1 cellular context compared by ENCODE assay signal in the genomic region with DNA sequence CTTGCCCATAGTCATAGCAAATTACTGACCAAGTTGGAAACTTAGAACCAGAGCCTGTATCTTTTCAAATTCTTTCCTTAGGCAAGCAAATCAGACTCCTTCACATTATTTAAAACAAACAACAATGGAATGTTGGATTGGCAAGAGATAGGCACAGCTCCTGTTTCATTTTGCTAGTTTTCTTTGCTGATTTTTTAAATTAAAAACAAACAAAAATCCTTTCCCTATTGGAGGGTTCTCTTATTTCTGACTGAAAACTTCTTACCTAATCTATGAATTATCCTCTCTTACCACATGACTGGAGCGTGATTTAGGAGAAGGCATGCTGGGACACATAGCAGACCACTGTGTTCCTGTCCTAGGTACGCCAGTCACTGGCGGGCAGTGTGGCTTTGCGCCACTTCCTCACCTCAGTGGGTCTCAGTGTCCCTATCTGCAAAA.
TF ChIP-seq lines count a peak whose summit lies in the region.

No MANE protein-coding gene starts in this region.

TF ChIP-seq in GM23338, 12 proteins besides CTCF, POLR2A, EP300 and RAD21 (continued from another document):
- TF ChIP-seq, protein P1, sequence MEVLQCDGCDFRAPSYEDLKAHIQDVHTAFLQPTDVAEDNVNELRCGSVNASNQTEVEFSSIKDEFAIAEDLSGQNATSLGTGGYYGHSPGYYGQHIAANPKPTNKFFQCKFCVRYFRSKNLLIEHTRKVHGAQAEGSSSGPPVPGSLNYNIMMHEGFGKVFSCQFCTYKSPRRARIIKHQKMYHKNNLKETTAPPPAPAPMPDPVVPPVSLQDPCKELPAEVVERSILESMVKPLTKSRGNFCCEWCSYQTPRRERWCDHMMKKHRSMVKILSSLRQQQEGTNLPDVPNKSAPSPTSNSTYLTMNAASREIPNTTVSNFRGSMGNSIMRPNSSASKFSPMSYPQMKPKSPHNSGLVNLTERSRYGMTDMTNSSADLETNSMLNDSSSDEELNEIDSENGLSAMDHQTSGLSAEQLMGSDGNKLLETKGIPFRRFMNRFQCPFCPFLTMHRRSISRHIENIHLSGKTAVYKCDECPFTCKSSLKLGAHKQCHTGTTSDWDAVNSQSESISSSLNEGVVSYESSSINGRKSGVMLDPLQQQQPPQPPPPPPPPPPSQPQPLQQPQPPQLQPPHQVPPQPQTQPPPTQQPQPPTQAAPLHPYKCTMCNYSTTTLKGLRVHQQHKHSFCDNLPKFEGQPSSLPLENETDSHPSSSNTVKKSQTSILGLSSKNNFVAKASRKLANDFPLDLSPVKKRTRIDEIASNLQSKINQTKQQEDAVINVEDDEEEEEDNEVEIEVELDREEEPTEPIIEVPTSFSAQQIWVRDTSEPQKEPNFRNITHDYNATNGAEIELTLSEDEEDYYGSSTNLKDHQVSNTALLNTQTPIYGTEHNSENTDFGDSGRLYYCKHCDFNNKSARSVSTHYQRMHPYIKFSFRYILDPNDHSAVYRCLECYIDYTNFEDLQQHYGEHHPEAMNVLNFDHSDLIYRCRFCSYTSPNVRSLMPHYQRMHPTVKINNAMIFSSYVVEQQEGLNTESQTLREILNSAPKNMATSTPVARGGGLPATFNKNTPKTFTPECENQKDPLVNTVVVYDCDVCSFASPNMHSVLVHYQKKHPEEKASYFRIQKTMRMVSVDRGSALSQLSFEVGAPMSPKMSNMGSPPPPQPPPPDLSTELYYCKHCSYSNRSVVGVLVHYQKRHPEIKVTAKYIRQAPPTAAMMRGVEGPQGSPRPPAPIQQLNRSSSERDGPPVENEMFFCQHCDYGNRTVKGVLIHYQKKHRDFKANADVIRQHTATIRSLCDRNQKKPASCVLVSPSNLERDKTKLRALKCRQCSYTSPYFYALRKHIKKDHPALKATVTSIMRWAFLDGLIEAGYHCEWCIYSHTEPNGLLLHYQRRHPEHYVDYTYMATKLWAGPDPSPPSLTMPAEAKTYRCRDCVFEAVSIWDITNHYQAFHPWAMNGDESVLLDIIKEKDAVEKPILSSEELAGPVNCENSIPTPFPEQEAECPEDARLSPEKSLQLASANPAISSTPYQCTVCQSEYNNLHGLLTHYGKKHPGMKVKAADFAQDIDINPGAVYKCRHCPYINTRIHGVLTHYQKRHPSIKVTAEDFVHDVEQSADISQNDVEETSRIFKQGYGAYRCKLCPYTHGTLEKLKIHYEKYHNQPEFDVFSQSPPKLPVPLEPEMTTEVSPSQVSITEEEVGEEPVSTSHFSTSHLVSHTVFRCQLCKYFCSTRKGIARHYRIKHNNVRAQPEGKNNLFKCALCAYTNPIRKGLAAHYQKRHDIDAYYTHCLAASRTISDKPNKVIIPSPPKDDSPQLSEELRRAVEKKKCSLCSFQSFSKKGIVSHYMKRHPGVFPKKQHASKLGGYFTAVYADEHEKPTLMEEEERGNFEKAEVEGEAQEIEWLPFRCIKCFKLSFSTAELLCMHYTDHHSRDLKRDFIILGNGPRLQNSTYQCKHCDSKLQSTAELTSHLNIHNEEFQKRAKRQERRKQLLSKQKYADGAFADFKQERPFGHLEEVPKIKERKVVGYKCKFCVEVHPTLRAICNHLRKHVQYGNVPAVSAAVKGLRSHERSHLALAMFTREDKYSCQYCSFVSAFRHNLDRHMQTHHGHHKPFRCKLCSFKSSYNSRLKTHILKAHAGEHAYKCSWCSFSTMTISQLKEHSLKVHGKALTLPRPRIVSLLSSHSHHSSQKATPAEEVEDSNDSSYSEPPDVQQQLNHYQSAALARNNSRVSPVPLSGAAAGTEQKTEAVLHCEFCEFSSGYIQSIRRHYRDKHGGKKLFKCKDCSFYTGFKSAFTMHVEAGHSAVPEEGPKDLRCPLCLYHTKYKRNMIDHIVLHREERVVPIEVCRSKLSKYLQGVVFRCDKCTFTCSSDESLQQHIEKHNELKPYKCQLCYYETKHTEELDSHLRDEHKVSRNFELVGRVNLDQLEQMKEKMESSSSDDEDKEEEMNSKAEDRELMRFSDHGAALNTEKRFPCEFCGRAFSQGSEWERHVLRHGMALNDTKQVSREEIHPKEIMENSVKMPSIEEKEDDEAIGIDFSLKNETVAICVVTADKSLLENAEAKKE (CRISPR knock-in tag; IDR thresholded peaks at IDR 0.05), result no peak
- no peak for TF ChIP-seq ZNF331 (CRISPR knock-in tag; IDR thresholded peaks at IDR 0.05; ENCODE audit: low read depth)
- TF ChIP-seq EZH2phosphoT487 (IDR thresholded peaks at IDR 0.05; ENCODE audit: unreplicated experiment), result no peak
- TF ChIP-seq, protein P2, sequence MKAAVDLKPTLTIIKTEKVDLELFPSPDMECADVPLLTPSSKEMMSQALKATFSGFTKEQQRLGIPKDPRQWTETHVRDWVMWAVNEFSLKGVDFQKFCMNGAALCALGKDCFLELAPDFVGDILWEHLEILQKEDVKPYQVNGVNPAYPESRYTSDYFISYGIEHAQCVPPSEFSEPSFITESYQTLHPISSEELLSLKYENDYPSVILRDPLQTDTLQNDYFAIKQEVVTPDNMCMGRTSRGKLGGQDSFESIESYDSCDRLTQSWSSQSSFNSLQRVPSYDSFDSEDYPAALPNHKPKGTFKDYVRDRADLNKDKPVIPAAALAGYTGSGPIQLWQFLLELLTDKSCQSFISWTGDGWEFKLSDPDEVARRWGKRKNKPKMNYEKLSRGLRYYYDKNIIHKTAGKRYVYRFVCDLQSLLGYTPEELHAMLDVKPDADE (IDR thresholded peaks at IDR 0.05), result no peak
- no peak for TF ChIP-seq ZNF114 (CRISPR knock-in tag; IDR thresholded peaks at IDR 0.05)
TF ChIP-seq in GM23338: peak in this region for 0.
